Comparison of ENCODE assay signal across 11 cellular contexts in genomic region chr5:82388186-82388585, GRCh38.
DNase-seq lines count a peak whose midpoint lies in the region; ATAC-seq and TF ChIP-seq lines count a peak whose summit lies in the region.
"Had no signal": no experiment of that assay in that cellular context is flagged by ENCODE, and none has a peak within 500 bp of the region (broad histone marks: within the 10 kb centered on the region; RNA-seq: fewer than 3 reads in every experiment).

No MANE protein-coding gene starts in this region.

- no peak for ATAC-seq in GM19328 (IDR thresholded peaks at IDR 0.05; ENCODE audit: unreplicated experiment)
- no peak for ATAC-seq in omental fat pad (ENCODE audit: low FRiP score)
- no peak for ATAC-seq in WTC11
- ATAC-seq: naive thymus-derived CD8-positive, alpha-beta T cell had no signal

- H3K9me3 ChIP-seq in Caco-2: peaks cover 13% of the 10 kb centered on the region; the same call in 1 of the 2 replicates

- CTCF ChIA-PET in Caco-2 (lab: Charles Lee): no interaction called here
- CTCF ChIA-PET in WTC11 (lab: Charles Lee): no interaction called here

- no TSS peak for BruUV-seq in Caco-2 (replicated peaks; lab: Mats Ljungman, UMichigan)

- DNase-seq in Caco-2 (no peak), NCI-H226 (peak; percentile 39), choroid plexus epithelial cell (ENCODE audit: low read depth) (peak; percentile 90), posterior vena cava (ENCODE audit: low spot score) (peak; percentile 87), omental fat pad (ENCODE audit: low spot score) (no peak), WTC11 (ENCODE audit: low spot score) (no peak)
- DNase-seq: glutamatergic neuron; naive thymus-derived CD8-positive, alpha-beta T cell; NCI-H1436; T-helper 17 cell had no signal

- H3K4me3 ChIP-seq in Caco-2 (ENCODE audit: low read depth, low read length): no peak overlapping the region
- H3K4me3 ChIP-seq in choroid plexus epithelial cell (ENCODE audit: low read depth, low read length): no peak overlapping the region

- H3K27me3 Mint-ChIP-seq in Caco-2 (ENCODE audit: insufficient read depth, unreplicated experiment): no peaks in the 10 kb centered on the region
- no peaks in the 10 kb centered on the region for H3K27me3 Mint-ChIP-seq in WTC11 (ENCODE audit: low read depth)

- H3K4me3 Mint-ChIP-seq in Caco-2 (ENCODE audit: unreplicated experiment) (peak overlapping the region; percentile 54), WTC11 (no peak overlapping the region)
- H3K4me3 Mint-ChIP-seq: naive thymus-derived CD8-positive, alpha-beta T cell had no signal

- H3K4me1 Mint-ChIP-seq in Caco-2 (ENCODE audit: low read depth, unreplicated experiment): peaks cover 39% of the 10 kb centered on the region
- peaks cover 8% of the 10 kb centered on the region for H3K4me1 Mint-ChIP-seq in WTC11

- no peaks in the 10 kb centered on the region; the same call in 1 of the 2 replicates for H3K36me3 ChIP-seq in Caco-2 (ENCODE audit: control insufficient read depth, insufficient read depth, low read length)

- H3K27ac Mint-ChIP-seq in Caco-2 (ENCODE audit: unreplicated experiment) (peak overlapping the region; percentile 73), WTC11 (no peak overlapping the region)
- H3K27ac Mint-ChIP-seq: naive thymus-derived CD8-positive, alpha-beta T cell had no signal

- peaks cover 32% of the 10 kb centered on the region for H3K36me3 Mint-ChIP-seq in Caco-2 (ENCODE audit: insufficient read depth, unreplicated experiment)
- H3K36me3 Mint-ChIP-seq in WTC11: no peaks in the 10 kb centered on the region
- H3K36me3 Mint-ChIP-seq: naive thymus-derived CD8-positive, alpha-beta T cell had no signal

- POLR2A ChIA-PET in Caco-2 (lab: Charles Lee) (no interaction called here), WTC11 (lab: Charles Lee) (no interaction called here)

- no peaks in the 10 kb centered on the region for H3K27me3 ChIP-seq in Caco-2 (replicated peaks; ENCODE audit: control insufficient read depth, insufficient read depth, low read length)

- intact Hi-C loops in Caco-2 (cut with micrococcal nuclease; ENCODE audit: unreplicated experiment): no loop called here
- intact Hi-C loops in posterior vena cava (cut with DNase I): no loop called here

- peaks cover 65% of the 10 kb centered on the region for H3K9me3 Mint-ChIP-seq in Caco-2 (ENCODE audit: unreplicated experiment)
- H3K9me3 Mint-ChIP-seq in WTC11: no peaks in the 10 kb centered on the region
- H3K9me3 Mint-ChIP-seq: naive thymus-derived CD8-positive, alpha-beta T cell had no signal

- H3K4me1 ChIP-seq in Caco-2: peaks cover 23% of the 10 kb centered on the region

- TF ChIP-seq CTCF in Caco-2 (IDR thresholded peaks at IDR 0.05; ENCODE audit: insufficient read depth in 1 of 2, low read depth in 1 of 2, low read length in 1 of 2, severe bottlenecking in 1 of 2, unreplicated experiment in 1 of 2) (no peak), choroid plexus epithelial cell (conservative IDR thresholded peaks at IDR 0.05; ENCODE audit: low read depth, low read length) (no peak), omental fat pad (IDR thresholded peaks at IDR 0.05) (no peak), WTC11 (IDR thresholded peaks at IDR 0.05) (no peak)

TF ChIP-seq in WTC11, 78 proteins besides CTCF, POLR2A, EP300 and RAD21 (continues in another document):
- TF ChIP-seq ZNF281 (CRISPR knock-in tag; IDR thresholded peaks at IDR 0.05): no peak
- TF ChIP-seq ZNF423 (CRISPR knock-in tag; IDR thresholded peaks at IDR 0.05): no peak
- TF ChIP-seq, protein P1, sequence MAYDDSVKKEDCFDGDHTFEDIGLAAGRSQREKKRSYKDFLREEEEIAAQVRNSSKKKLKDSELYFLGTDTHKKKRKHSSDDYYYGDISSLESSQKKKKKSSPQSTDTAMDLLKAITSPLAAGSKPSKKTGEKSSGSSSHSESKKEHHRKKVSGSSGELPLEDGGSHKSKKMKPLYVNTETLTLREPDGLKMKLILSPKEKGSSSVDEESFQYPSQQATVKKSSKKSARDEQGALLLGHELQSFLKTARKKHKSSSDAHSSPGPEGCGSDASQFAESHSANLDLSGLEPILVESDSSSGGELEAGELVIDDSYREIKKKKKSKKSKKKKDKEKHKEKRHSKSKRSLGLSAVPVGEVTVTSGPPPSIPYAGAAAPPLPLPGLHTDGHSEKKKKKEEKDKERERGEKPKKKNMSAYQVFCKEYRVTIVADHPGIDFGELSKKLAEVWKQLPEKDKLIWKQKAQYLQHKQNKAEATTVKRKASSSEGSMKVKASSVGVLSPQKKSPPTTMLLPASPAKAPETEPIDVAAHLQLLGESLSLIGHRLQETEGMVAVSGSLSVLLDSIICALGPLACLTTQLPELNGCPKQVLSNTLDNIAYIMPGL (CRISPR knock-in tag; IDR thresholded peaks at IDR 0.05): no peak
- no peak for TF ChIP-seq JUN (CRISPR knock-in tag; IDR thresholded peaks at IDR 0.05)
- TF ChIP-seq E2F1 (CRISPR knock-in tag; IDR thresholded peaks at IDR 0.05): no peak
- TF ChIP-seq, protein P2, sequence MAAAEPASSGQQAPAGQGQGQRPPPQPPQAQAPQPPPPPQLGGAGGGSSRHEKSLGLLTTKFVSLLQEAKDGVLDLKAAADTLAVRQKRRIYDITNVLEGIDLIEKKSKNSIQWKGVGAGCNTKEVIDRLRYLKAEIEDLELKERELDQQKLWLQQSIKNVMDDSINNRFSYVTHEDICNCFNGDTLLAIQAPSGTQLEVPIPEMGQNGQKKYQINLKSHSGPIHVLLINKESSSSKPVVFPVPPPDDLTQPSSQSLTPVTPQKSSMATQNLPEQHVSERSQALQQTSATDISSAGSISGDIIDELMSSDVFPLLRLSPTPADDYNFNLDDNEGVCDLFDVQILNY (CRISPR knock-in tag; IDR thresholded peaks at IDR 0.05): no peak
- TF ChIP-seq ZNF138 (CRISPR knock-in tag; conservative IDR thresholded peaks at IDR 0.05): no peak
- TF ChIP-seq TCF7 (CRISPR knock-in tag; IDR thresholded peaks at IDR 0.05; ENCODE audit: low read depth): no peak
- TF ChIP-seq, protein P3, sequence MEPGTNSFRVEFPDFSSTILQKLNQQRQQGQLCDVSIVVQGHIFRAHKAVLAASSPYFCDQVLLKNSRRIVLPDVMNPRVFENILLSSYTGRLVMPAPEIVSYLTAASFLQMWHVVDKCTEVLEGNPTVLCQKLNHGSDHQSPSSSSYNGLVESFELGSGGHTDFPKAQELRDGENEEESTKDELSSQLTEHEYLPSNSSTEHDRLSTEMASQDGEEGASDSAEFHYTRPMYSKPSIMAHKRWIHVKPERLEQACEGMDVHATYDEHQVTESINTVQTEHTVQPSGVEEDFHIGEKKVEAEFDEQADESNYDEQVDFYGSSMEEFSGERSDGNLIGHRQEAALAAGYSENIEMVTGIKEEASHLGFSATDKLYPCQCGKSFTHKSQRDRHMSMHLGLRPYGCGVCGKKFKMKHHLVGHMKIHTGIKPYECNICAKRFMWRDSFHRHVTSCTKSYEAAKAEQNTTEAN (CRISPR knock-in tag; IDR thresholded peaks at IDR 0.05): no peak
- TF ChIP-seq, protein P4, sequence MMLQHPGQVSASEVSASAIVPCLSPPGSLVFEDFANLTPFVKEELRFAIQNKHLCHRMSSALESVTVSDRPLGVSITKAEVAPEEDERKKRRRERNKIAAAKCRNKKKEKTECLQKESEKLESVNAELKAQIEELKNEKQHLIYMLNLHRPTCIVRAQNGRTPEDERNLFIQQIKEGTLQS (CRISPR knock-in tag; conservative IDR thresholded peaks at IDR 0.05): no peak
- no peak for TF ChIP-seq MXD4 (CRISPR knock-in tag; IDR thresholded peaks at IDR 0.05; ENCODE audit: borderline replicate concordance)

Comparison
In these comparisons a context has a peak if more than half of its experiments do, and no peak if none do; other contexts are left out.
1. DNase-seq: peak in NCI-H226 (single experiment), choroid plexus epithelial cell (single experiment) and posterior vena cava (single experiment); none in Caco-2 (0 of 2), omental fat pad (single experiment) and WTC11 (single experiment).